26 cellular contexts compared by ENCODE assay signal in the genomic region with DNA sequence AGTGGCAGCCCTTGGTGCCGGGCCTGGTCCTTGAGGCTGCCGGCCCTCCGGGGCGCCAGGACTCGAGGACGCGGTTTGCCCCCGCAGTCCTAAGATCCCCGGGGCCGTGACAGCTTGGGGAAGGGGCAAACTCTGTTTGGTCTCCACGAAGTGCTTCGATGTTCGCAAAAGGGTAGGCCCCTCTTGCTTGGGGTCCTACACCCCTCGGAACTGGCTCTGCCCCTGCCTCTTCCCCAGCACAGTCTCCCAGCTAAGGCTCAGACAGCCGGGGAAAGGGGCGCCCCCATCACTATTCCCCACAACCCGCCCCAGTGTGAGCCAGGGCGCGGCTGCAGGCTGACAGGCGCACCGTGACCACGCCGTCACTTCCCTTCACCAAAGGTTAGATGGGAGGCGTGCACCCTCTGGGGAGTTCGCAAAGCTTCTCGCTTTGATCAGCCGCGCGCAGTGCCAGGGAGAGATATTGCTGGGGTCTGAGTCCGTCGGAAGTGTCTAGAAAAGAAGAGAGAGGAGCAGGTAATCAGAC. TPM values are rescaled to one million over a fixed set of nuclear protein-coding genes. Genes with fewer than 3 reads are reported as not detected.
DNase-seq lines count a peak whose midpoint lies in the region; ATAC-seq and TF ChIP-seq lines count a peak whose summit lies in the region.
"Had no signal": no experiment of that assay in that cellular context is flagged by ENCODE, and none has a peak within 500 bp of the region (broad histone marks: within the 10 kb centered on the region; RNA-seq: fewer than 3 reads in every experiment).

No MANE protein-coding gene starts in this region.

- H3K9me3 ChIP-seq in iPS-20b (ENCODE audit: insufficient read depth, low read depth, low read length) (no peaks in the 10 kb centered on the region), adrenal gland (replicated peaks in 1 of 3) (no peaks in the 10 kb centered on the region)
- H3K9me3 ChIP-seq: vagina had no signal

- H3K4me1 Mint-ChIP-seq in brain, result peaks cover 13% of the 10 kb centered on the region
- no peaks in the 10 kb centered on the region for H3K4me1 Mint-ChIP-seq in stimulated activated effector memory CD8-positive, alpha-beta T cell treated with anti-CD3 and anti-CD28 coated beads, Interleukin-12 subunit alpha, Interleukin-12 subunit beta, amount 100 ng/mL, for 72 hours
- H3K4me1 Mint-ChIP-seq in activated T-helper 1 cell treated with anti-CD3 and anti-CD28 coated beads, Interleukin-12 subunit alpha, Interleukin-12 subunit beta, Interleukin-2, Interleukin-4 antibody, amounts not matched to agents 30 ng/mL and 10 ng/mL and 1 ng/mL, durations not matched to agents 14 hours and 24 hours and 36 hours (ENCODE audit: low read depth), result no peaks in the 10 kb centered on the region

- TF ChIP-seq CTCF in brain (conservative IDR thresholded peaks at IDR 0.05) (no peak), adrenal gland (IDR thresholded peaks at IDR 0.05) (no peak)

- H3K27ac Mint-ChIP-seq in brain, result peak overlapping the region in 3 of 5 experiments; percentile 68 to 94 (median 82)
- no peak overlapping the region for H3K27ac Mint-ChIP-seq in stimulated activated effector memory CD8-positive, alpha-beta T cell treated with anti-CD3 and anti-CD28 coated beads, Interleukin-12 subunit alpha, Interleukin-12 subunit beta, amount 100 ng/mL, for 72 hours
- H3K27ac Mint-ChIP-seq in activated T-helper 1 cell treated with anti-CD3 and anti-CD28 coated beads, Interleukin-12 subunit alpha, Interleukin-12 subunit beta, Interleukin-2, Interleukin-4 antibody, amounts not matched to agents 30 ng/mL and 10 ng/mL and 1 ng/mL, durations not matched to agents 14 hours and 24 hours and 36 hours, result no peak overlapping the region
- H3K27ac Mint-ChIP-seq: activated T-cell treated with anti-CD3 and anti-CD28 coated beads, Interleukin-2, amount 50 U/mL, for 72 hours had no signal

- TF ChIP-seq POLR2A in adrenal gland (IDR thresholded peaks at IDR 0.05), result no peak

- H3K27ac ChIP-seq in iPS-20b (ENCODE audit: low read length) (no peak overlapping the region), adrenal gland (no peak overlapping the region)
- H3K27ac ChIP-seq: C4-2B, vagina had no signal

- H3K27me3 ChIP-seq in H7 (ENCODE audit: control insufficient read depth, insufficient read depth, low read length) (peaks cover 83% of the 10 kb centered on the region), iPS-20b (ENCODE audit: insufficient read depth, low read length) (peaks cover 92% of the 10 kb centered on the region), adrenal gland (peaks cover 73% of the 10 kb centered on the region)

- peaks cover 36% of the 10 kb centered on the region; the same call in 1 of the 2 replicates for H3K4me1 ChIP-seq in iPS-20b (ENCODE audit: insufficient read depth, low read length)
- no peaks in the 10 kb centered on the region for H3K4me1 ChIP-seq in adrenal gland (replicated peaks in 1 of 2)
- H3K4me1 ChIP-seq: vagina had no signal

- DNase-seq in H7 (no peak), adrenal gland (no peak)
- no peak for DNase-seq in stimulated activated effector memory CD8-positive, alpha-beta T cell treated with anti-CD3 and anti-CD28 coated beads, Interleukin-12 subunit alpha, Interleukin-12 subunit beta, amount 100 ng/mL, for 72 hours (ENCODE audit: low spot score in 2 of 2)
- DNase-seq in stimulated activated CD4-positive, alpha-beta T cell treated with anti-CD3 and anti-CD28 coated beads, Interleukin-4, amount 100 ng/mL, for 1 hour, result no peak
- DNase-seq in activated T-helper 1 cell treated with anti-CD3 and anti-CD28 coated beads, Interleukin-12 subunit alpha, Interleukin-12 subunit beta, Interleukin-2, Interleukin-4 antibody, amounts not matched to agents 30 ng/mL and 10 ng/mL and 1 ng/mL, durations not matched to agents 14 hours and 24 hours and 36 hours (ENCODE audit: low spot score), result no peak
- DNase-seq: activated CD4-positive, alpha-beta T cell treated with anti-CD3 and anti-CD28 coated beads for 48 hours; activated naive CD4-positive, alpha-beta T cell treated with anti-CD3 and anti-CD28 coated beads, Interleukin-2, amount 50 U/mL, for 16 hours; activated T-cell treated with anti-CD3 and anti-CD28 coated beads, Interleukin-2, amount 50 U/mL, for 72 hours; aorta; foreskin fibroblast; KBM-7; kidney; MM.1S; NCI-H1417; NCI-H2081; nucleus accumbens; small intestine; stimulated activated CD4-positive, alpha-beta T cell treated with anti-CD3 and anti-CD28 coated beads, Interleukin-1b, Interleukin-23, amount 100 ng/mL, for 48 hours had no signal

- intact Hi-C loops in adrenal gland (cut with DNase I), result no loop called here
- intact Hi-C loops in activated T-helper 1 cell treated with anti-CD3 and anti-CD28 coated beads, Interleukin-12 subunit alpha, Interleukin-12 subunit beta, Interleukin-2, Interleukin-4 antibody, amounts not matched to agents 30 ng/mL and 10 ng/mL and 1 ng/mL, durations not matched to agents 14 hours and 24 hours and 36 hours (cut with micrococcal nuclease), result no loop called here

- peak; percentile 31 for ATAC-seq in stimulated activated effector memory CD8-positive, alpha-beta T cell treated with anti-CD3 and anti-CD28 coated beads, Interleukin-12 subunit alpha, Interleukin-12 subunit beta, amount 100 ng/mL, for 72 hours
- ATAC-seq in HG03342 (IDR thresholded peaks at IDR 0.05; ENCODE audit: unreplicated experiment), result no peak
- ATAC-seq: activated T-cell treated with anti-CD3 and anti-CD28 coated beads, Interleukin-2, amount 50 U/mL, for 72 hours; SK-N-SH treated with all-trans-retinoic acid at 6 μM for 48 hours had no signal

- WGBS in adrenal gland, 4 donors, result 0 to 7% (median 3%) methylated on average over 3 to 31 of the region's 31 CpGs

- H3K36me3 ChIP-seq in H7 (replicated peaks; ENCODE audit: control insufficient read depth, insufficient read depth, low read length) (no peaks in the 10 kb centered on the region), iPS-20b (ENCODE audit: insufficient read depth, low read depth, low read length) (no peaks in the 10 kb centered on the region), adrenal gland (replicated peaks in 1 of 2) (no peaks in the 10 kb centered on the region)
- H3K36me3 ChIP-seq: vagina had no signal

- H3K27me3 Mint-ChIP-seq in brain, result peaks cover 81% of the 10 kb centered on the region
- peaks cover 58% of the 10 kb centered on the region for H3K27me3 Mint-ChIP-seq in activated T-helper 1 cell treated with anti-CD3 and anti-CD28 coated beads, Interleukin-12 subunit alpha, Interleukin-12 subunit beta, Interleukin-2, Interleukin-4 antibody, amounts not matched to agents 30 ng/mL and 10 ng/mL and 1 ng/mL, durations not matched to agents 14 hours and 24 hours and 36 hours (ENCODE audit: insufficient read depth)

- peaks cover 4% of the 10 kb centered on the region for H3K36me3 Mint-ChIP-seq in brain
- no peaks in the 10 kb centered on the region for H3K36me3 Mint-ChIP-seq in stimulated activated effector memory CD8-positive, alpha-beta T cell treated with anti-CD3 and anti-CD28 coated beads, Interleukin-12 subunit alpha, Interleukin-12 subunit beta, amount 100 ng/mL, for 72 hours
- no peaks in the 10 kb centered on the region for H3K36me3 Mint-ChIP-seq in activated T-helper 1 cell treated with anti-CD3 and anti-CD28 coated beads, Interleukin-12 subunit alpha, Interleukin-12 subunit beta, Interleukin-2, Interleukin-4 antibody, amounts not matched to agents 30 ng/mL and 10 ng/mL and 1 ng/mL, durations not matched to agents 14 hours and 24 hours and 36 hours (ENCODE audit: low read depth)

- H3K9me3 Mint-ChIP-seq in brain, result peaks cover 0 to 7% (median 2%) of the 10 kb centered on the region in 5 experiments
- no peaks in the 10 kb centered on the region for H3K9me3 Mint-ChIP-seq in stimulated activated effector memory CD8-positive, alpha-beta T cell treated with anti-CD3 and anti-CD28 coated beads, Interleukin-12 subunit alpha, Interleukin-12 subunit beta, amount 100 ng/mL, for 72 hours
- no peaks in the 10 kb centered on the region for H3K9me3 Mint-ChIP-seq in activated T-helper 1 cell treated with anti-CD3 and anti-CD28 coated beads, Interleukin-12 subunit alpha, Interleukin-12 subunit beta, Interleukin-2, Interleukin-4 antibody, amounts not matched to agents 30 ng/mL and 10 ng/mL and 1 ng/mL, durations not matched to agents 14 hours and 24 hours and 36 hours
- H3K9me3 Mint-ChIP-seq: activated T-cell treated with anti-CD3 and anti-CD28 coated beads, Interleukin-2, amount 50 U/mL, for 72 hours had no signal

- no peak overlapping the region for H3K9ac ChIP-seq in iPS-20b (ENCODE audit: low read depth, low read length)

- peak overlapping the region in 3 of 5 experiments; percentile 63 to 90 (median 73) for H3K4me3 Mint-ChIP-seq in brain
- no peak overlapping the region for H3K4me3 Mint-ChIP-seq in stimulated activated effector memory CD8-positive, alpha-beta T cell treated with anti-CD3 and anti-CD28 coated beads, Interleukin-12 subunit alpha, Interleukin-12 subunit beta, amount 100 ng/mL, for 72 hours
- H3K4me3 Mint-ChIP-seq in activated T-helper 1 cell treated with anti-CD3 and anti-CD28 coated beads, Interleukin-12 subunit alpha, Interleukin-12 subunit beta, Interleukin-2, Interleukin-4 antibody, amounts not matched to agents 30 ng/mL and 10 ng/mL and 1 ng/mL, durations not matched to agents 14 hours and 24 hours and 36 hours, result no peak overlapping the region
- H3K4me3 Mint-ChIP-seq: activated T-cell treated with anti-CD3 and anti-CD28 coated beads, Interleukin-2, amount 50 U/mL, for 72 hours had no signal

- peak overlapping the region; percentile 28 for H3K4me3 ChIP-seq in H7 (ENCODE audit: insufficient read depth, low read depth, low read length)
- H3K4me3 ChIP-seq in iPS-20b (ENCODE audit: low read length), result peak overlapping the region; percentile 59
- H3K4me3 ChIP-seq in adrenal gland, result no peak overlapping the region
- H3K4me3 ChIP-seq: vagina had no signal

RNA-seq across cellular contexts. Expression of gene OTX2, which starts 7.2 kb away (rescaled TPM):
- 85.8 and 148 TPM in 2 replicates for total RNA-seq in H7 (2014; rRNA removed; shearing (Covaris generic))
- polyA plus RNA-seq in brain (ENCODE audit: insufficient read depth, low read depth, low replicate concordance) (not detected), adrenal gland (not detected)
- total RNA-seq in adrenal gland, result not detected
- not detected in 2 replicates for total RNA-seq in activated T-helper 1 cell treated with anti-CD3 and anti-CD28 coated beads, Interleukin-12 subunit alpha, Interleukin-12 subunit beta, Interleukin-2, Interleukin-4 antibody, amounts not matched to agents 30 ng/mL and 10 ng/mL and 1 ng/mL, durations not matched to agents 14 hours and 24 hours and 36 hours
- total RNA-seq: activated T-cell treated with anti-CD3 and anti-CD28 coated beads, Interleukin-2, amount 50 U/mL, for 72 hours; aorta; kidney; vagina had no signal
- polyA plus RNA-seq: AG04450, aorta, esophagus, small intestine had no signal

Comparison
In these comparisons a context has a peak if more than half of its experiments do, and no peak if none do; other contexts are left out.
1. H3K4me3 ChIP-seq: peak in H7 (single experiment) and iPS-20b (single experiment); none in adrenal gland (0 of 4).
2. H3K27ac Mint-ChIP-seq: peak in brain (3 of 5); none in stimulated activated effector memory CD8-positive, alpha-beta T cell treated with anti-CD3 and anti-CD28 coated beads, Interleukin-12 subunit alpha, Interleukin-12 subunit beta, amount 100 ng/mL, for 72 hours (single experiment) and activated T-helper 1 cell treated with anti-CD3 and anti-CD28 coated beads, Interleukin-12 subunit alpha, Interleukin-12 subunit beta, Interleukin-2, Interleukin-4 antibody, amounts not matched to agents 30 ng/mL and 10 ng/mL and 1 ng/mL, durations not matched to agents 14 hours and 24 hours and 36 hours (single experiment).
3. H3K4me3 Mint-ChIP-seq: peak in brain (3 of 5); none in stimulated activated effector memory CD8-positive, alpha-beta T cell treated with anti-CD3 and anti-CD28 coated beads, Interleukin-12 subunit alpha, Interleukin-12 subunit beta, amount 100 ng/mL, for 72 hours (single experiment) and activated T-helper 1 cell treated with anti-CD3 and anti-CD28 coated beads, Interleukin-12 subunit alpha, Interleukin-12 subunit beta, Interleukin-2, Interleukin-4 antibody, amounts not matched to agents 30 ng/mL and 10 ng/mL and 1 ng/mL, durations not matched to agents 14 hours and 24 hours and 36 hours (single experiment).
4. RNA of gene OTX2, which starts 7.2 kb away (total RNA-seq): 85.8 to 148 TPM in H7; not detected in adrenal gland and not detected in activated T-helper 1 cell treated with anti-CD3 and anti-CD28 coated beads, Interleukin-12 subunit alpha, Interleukin-12 subunit beta, Interleukin-2, Interleukin-4 antibody, amounts not matched to agents 30 ng/mL and 10 ng/mL and 1 ng/mL, durations not matched to agents 14 hours and 24 hours and 36 hours; every median in the first group is over 10 times any median in the second.